In the genomic region with DNA sequence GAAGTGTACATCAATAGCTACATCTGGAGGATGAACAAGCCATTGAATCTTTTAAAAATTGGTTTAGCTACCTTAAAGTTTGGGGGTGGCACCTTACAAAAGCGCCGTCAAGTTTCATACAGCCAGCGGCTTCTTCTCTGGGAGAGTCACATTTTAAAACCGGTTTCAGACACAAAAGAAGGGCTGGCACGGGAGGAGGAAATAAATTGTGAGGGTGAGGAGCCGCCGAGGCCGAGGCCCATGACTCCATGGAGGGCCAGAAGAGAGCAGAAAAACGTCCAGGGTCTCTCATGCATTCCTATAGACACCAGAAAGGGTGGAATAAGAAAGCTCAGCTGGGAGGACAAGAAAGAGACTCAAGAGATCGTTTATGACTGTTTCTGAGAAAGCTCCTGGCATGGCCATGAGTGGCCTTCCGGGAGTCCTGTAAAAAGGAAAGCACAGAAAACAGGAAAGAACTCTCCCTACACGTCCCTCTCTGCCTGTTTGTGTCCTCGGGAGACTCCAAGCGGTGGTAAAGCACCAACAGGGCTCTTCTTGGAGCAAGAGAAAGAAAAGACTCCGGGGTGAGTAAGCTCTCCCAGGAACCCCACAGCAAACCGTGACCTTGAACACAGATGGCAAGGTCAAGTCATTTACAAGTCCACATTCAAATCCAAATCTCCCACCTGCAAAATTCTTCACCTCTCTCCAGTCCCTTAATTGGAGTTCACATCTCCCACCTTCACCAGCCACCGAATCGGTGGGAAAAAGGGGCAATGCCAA, we compare ENCODE assay signal across 9 cellular contexts. TPM values are rescaled to one million over a fixed set of nuclear protein-coding genes. Genes with fewer than 3 reads are reported as not detected.
DNase-seq lines count a peak whose midpoint lies in the region; ATAC-seq, FAIRE-seq and TF ChIP-seq lines count a peak whose summit lies in the region.
"Had no signal": no experiment of that assay in that cellular context is flagged by ENCODE, and none has a peak within 500 bp of the region (broad histone marks: within the 10 kb centered on the region; RNA-seq: fewer than 3 reads in every experiment).

No MANE protein-coding gene starts in this region.

- FAIRE-seq in astrocyte (lab: Jason Lieb, UNC) = no peak
- FAIRE-seq: A204.1 had no signal

- peak overlapping the region; percentile 84 for H3K4me2 ChIP-seq in astrocyte (ENCODE audit: low read length)

- H3K36me3 ChIP-seq in astrocyte (ENCODE audit: insufficient read depth, low read length) = no peaks in the 10 kb centered on the region

- peak; percentile 25 for DNase-seq in DMS79 treated with DMSO at 0.1 percent for 48 hours (lab: John Stamatoyannopoulos, UW)
- DNase-seq in DMS79 (lab: John Stamatoyannopoulos, UW) = no peak
- DNase-seq in NB4 (ENCODE audit: low read depth) = peak; percentile 74
- DNase-seq in astrocyte (ENCODE audit: low read depth) = peak; percentile 67
- DNase-seq in hepatic stellate cell (ENCODE audit: low spot score) = peak; percentile 88
- DNase-seq in posterior vena cava (ENCODE audit: low spot score) = peak; percentile 75
- no peak for DNase-seq in NCI-H774 (lab: John Stamatoyannopoulos, UW)

- peaks cover 9% of the 10 kb centered on the region for H3K36me3 Mint-ChIP-seq in astrocyte (ENCODE audit: low read depth, unreplicated experiment)

- peak overlapping the region; percentile 92 for H3K4me3 Mint-ChIP-seq in astrocyte (ENCODE audit: unreplicated experiment)

- ATAC-seq in GM19455 (IDR thresholded peaks at IDR 0.05; ENCODE audit: unreplicated experiment) = no peak

- TF ChIP-seq CTCF in NB4 (IDR thresholded peaks at IDR 0.05; ENCODE audit: low read depth, low read length) = peak; percentile 28
- no peak for TF ChIP-seq CTCF in astrocyte (IDR thresholded peaks at IDR 0.05; ENCODE audit: insufficient read depth, low read depth, low read length)

- no peak for TF ChIP-seq POLR2A in NB4 (IDR thresholded peaks at IDR 0.05; ENCODE audit: extremely low read depth, insufficient read length)

- peak overlapping the region; percentile 91 for H3K27ac Mint-ChIP-seq in astrocyte (ENCODE audit: unreplicated experiment)

- H3K9me3 Mint-ChIP-seq in astrocyte (ENCODE audit: unreplicated experiment) = peaks cover 2% of the 10 kb centered on the region

- peak overlapping the region; percentile 96 for H2AFZ ChIP-seq in astrocyte (ENCODE audit: low read depth, low read length)

- H3K4me3 ChIP-seq in NB4 (ENCODE audit: low read depth, low read length) = peak overlapping the region; percentile 89
- H3K4me3 ChIP-seq in astrocyte (ENCODE audit: insufficient read depth, low read depth, low read length) = peak overlapping the region; percentile 72

- H3K4me1 ChIP-seq in astrocyte (ENCODE audit: insufficient read depth, low read length) = peaks cover 11% of the 10 kb centered on the region

- peaks cover 7% of the 10 kb centered on the region for H4K20me1 ChIP-seq in astrocyte (ENCODE audit: insufficient read depth, low read length)

- H3K27ac ChIP-seq in astrocyte (ENCODE audit: low read depth, low read length) = peak overlapping the region; percentile 19

- H3K27me3 Mint-ChIP-seq in astrocyte (ENCODE audit: low read depth, unreplicated experiment) = peaks cover 9% of the 10 kb centered on the region

- H3K79me2 ChIP-seq in astrocyte (ENCODE audit: insufficient read depth, low read length) = peaks cover 7% of the 10 kb centered on the region

- H3K9ac ChIP-seq in astrocyte (ENCODE audit: low read length) = peak overlapping the region; percentile 98

- H3K27me3 ChIP-seq in astrocyte (ENCODE audit: insufficient read depth, low read length) = peaks cover 22% of the 10 kb centered on the region

- no peaks in the 10 kb centered on the region for H3K9me3 ChIP-seq in astrocyte (ENCODE audit: insufficient read depth, low read depth, low read length)

- H3K4me1 Mint-ChIP-seq in astrocyte (ENCODE audit: low read depth, unreplicated experiment) = peaks cover 31% of the 10 kb centered on the region

- intact Hi-C loops in posterior vena cava (cut with DNase I) = no loop called here

RNA-seq across cellular contexts. Expression of gene FRAT2, which starts 1.8 kb away (rescaled TPM):
- total RNA-seq in astrocyte = 7.4 and 7.8 TPM in 2 replicates
- total RNA-seq in posterior vena cava = 1 to 10 TPM; 4.3 to 6.8 TPM

RNA-seq across cellular contexts. Expression of gene FRAT1, which starts 13.7 kb away (rescaled TPM):
- 1.4 and 2.5 TPM in 2 replicates for total RNA-seq in astrocyte
- total RNA-seq in posterior vena cava = 1 to 10 TPM; 2.1 to 4.2 TPM

RNA-seq across cellular contexts. Expression of gene ARHGAP19, which starts 40.3 kb away (rescaled TPM):
- total RNA-seq in astrocyte (9.0 and 9.2 TPM in 2 replicates), posterior vena cava (1 to 10 TPM; 6.8 to 7.6 TPM)

Comparison
In these comparisons a context has a peak if more than half of its experiments do, and no peak if none do; other contexts are left out.
1. DNase-seq: peak in DMS79 treated with DMSO at 0.1 percent for 48 hours (single experiment), NB4 (single experiment), astrocyte (single experiment), hepatic stellate cell (single experiment) and posterior vena cava (single experiment); none in DMS79 (single experiment) and NCI-H774 (single experiment).